1 cellular context compared by ENCODE assay signal in genomic region chr19:35986111-35986510, GRCh38.
TF ChIP-seq lines count a peak whose summit lies in the region.

No MANE protein-coding gene starts in this region.

TF ChIP-seq in GM23338, 12 proteins besides CTCF, POLR2A, EP300 and RAD21:
- TF ChIP-seq ZNF462 (CRISPR knock-in tag; IDR thresholded peaks at IDR 0.05) (no peak), ZNF114 (CRISPR knock-in tag; IDR thresholded peaks at IDR 0.05) (no peak), CREB1 (CRISPR knock-in tag; IDR thresholded peaks at IDR 0.05; ENCODE audit: low read depth) (no peak), REST (IDR thresholded peaks at IDR 0.05; ENCODE audit: unreplicated experiment) (no peak), JUNB (IDR thresholded peaks at IDR 0.05; ENCODE audit: unreplicated experiment) (no peak), EZH2phosphoT487 (IDR thresholded peaks at IDR 0.05; ENCODE audit: unreplicated experiment) (no peak), ZNF331 (CRISPR knock-in tag; IDR thresholded peaks at IDR 0.05; ENCODE audit: low read depth) (no peak), ETS1 (IDR thresholded peaks at IDR 0.05) (no peak), EZH2 (IDR thresholded peaks at IDR 0.05; ENCODE audit: low read depth, unreplicated experiment) (no peak), NANOG (IDR thresholded peaks at IDR 0.05; ENCODE audit: borderline replicate concordance) (no peak), POLR2AphosphoS5 (IDR thresholded peaks at IDR 0.05; ENCODE audit: low read depth) (no peak), STAT1 (IDR thresholded peaks at IDR 0.05; ENCODE audit: unreplicated experiment) (no peak)
